ENCODE assay signal across 9 cellular contexts in the genomic region with DNA sequence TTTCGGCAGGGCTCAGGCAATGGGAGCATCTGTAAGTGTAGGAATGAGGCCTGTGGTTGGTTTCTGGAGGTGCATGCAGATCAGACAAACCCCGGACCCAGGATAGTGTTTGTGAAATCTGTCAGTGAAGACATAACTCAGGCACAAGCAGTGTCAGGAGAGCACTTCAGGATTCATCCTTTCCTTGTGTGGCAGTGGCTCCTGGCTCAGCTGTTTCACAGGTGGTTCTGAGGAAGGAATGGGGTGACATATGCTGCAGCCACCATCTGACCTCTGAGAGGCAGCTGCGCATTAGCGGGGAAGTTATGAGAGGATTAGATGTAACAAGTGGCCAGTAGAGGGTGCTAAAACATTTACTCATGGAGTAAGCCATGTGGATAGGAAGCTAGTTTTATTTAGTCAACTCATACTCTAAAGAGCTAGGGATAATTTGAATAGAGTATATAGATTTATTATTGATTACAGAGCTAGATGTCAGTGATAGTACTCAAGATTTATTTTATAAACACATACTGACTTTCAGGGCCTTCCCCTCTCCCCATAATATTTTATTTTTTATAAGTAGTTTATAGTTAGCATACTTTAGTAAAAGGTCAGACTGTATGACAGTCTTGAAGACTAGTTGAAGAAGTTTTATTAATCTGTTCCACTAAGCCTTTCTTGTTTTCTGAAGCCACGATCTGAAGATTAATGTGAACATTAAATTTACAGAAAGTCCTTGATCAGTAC. TPM values are rescaled to one million over a fixed set of nuclear protein-coding genes. Genes with fewer than 3 reads are reported as not detected.
A peak's percentile ranks its signal among the peaks of the same experiment; 100 is the strongest.
DNase-seq lines count a peak whose midpoint lies in the region; ATAC-seq and TF ChIP-seq lines count a peak whose summit lies in the region.
"Had no signal": no experiment of that assay in that cellular context is flagged by ENCODE, and none has a peak within 500 bp of the region (broad histone marks: within the 10 kb centered on the region; RNA-seq: fewer than 3 reads in every experiment).

No MANE protein-coding gene starts in this region.

- TF ChIP-seq CTCF in epithelial cell of esophagus (IDR thresholded peaks at IDR 0.05; ENCODE audit: insufficient read depth, low read depth, low read length, missing control alignments) (peak; percentile 65), mucosa of descending colon (IDR thresholded peaks at IDR 0.05) (no peak), upper lobe of right lung (IDR thresholded peaks at IDR 0.05) (peak; percentile 66)

- H3K4me3 ChIP-seq in epithelial cell of esophagus (ENCODE audit: low read length) (no peak overlapping the region), mucosa of descending colon (no peak overlapping the region), upper lobe of right lung (no peak overlapping the region)

- H3K9me3 Mint-ChIP-seq in activated CD4-positive, alpha-beta T cell treated with anti-CD3 and anti-CD28 coated beads, Interleukin-2, amount 10 ng/mL, durations not matched to agents 7 days and 5 days = no peaks in the 10 kb centered on the region

- POLR2A ChIA-PET in activated CD4-positive, alpha-beta T cell treated with anti-CD3 and anti-CD28 coated beads, Interleukin-2, amount 10 ng/mL, durations not matched to agents 7 days and 5 days (lab: Charles Lee) = no interaction called here

- H3K9me3 ChIP-seq in mucosa of descending colon = no peaks in the 10 kb centered on the region
- H3K9me3 ChIP-seq in upper lobe of right lung = no peaks in the 10 kb centered on the region

- no peaks in the 10 kb centered on the region for H3K27me3 ChIP-seq in upper lobe of right lung

- H3K4me1 ChIP-seq in mucosa of descending colon (ENCODE audit: low read depth) = no peaks in the 10 kb centered on the region
- H3K4me1 ChIP-seq in upper lobe of right lung = no peaks in the 10 kb centered on the region

- H3K4me1 Mint-ChIP-seq in activated CD4-positive, alpha-beta T cell treated with anti-CD3 and anti-CD28 coated beads, Interleukin-2, amount 10 ng/mL, durations not matched to agents 7 days and 5 days = peaks cover 4% of the 10 kb centered on the region

- intact Hi-C loops in mucosa of descending colon (cut with DNase I, micrococcal nuclease) (no loop called here), upper lobe of right lung (cut with DNase I) (no loop called here)

- no peak overlapping the region for H3K4me3 Mint-ChIP-seq in activated CD4-positive, alpha-beta T cell treated with anti-CD3 and anti-CD28 coated beads, Interleukin-2, amount 10 ng/mL, durations not matched to agents 7 days and 5 days
- H3K4me3 Mint-ChIP-seq: activated naive CD8-positive, alpha-beta T cell had no signal

- H3K36me3 Mint-ChIP-seq in activated CD4-positive, alpha-beta T cell treated with anti-CD3 and anti-CD28 coated beads, Interleukin-2, amount 10 ng/mL, durations not matched to agents 7 days and 5 days (ENCODE audit: low read depth) = peaks cover 59% of the 10 kb centered on the region

- no peak overlapping the region for H3K27ac Mint-ChIP-seq in activated CD4-positive, alpha-beta T cell treated with anti-CD3 and anti-CD28 coated beads, Interleukin-2, amount 10 ng/mL, durations not matched to agents 7 days and 5 days
- H3K27ac Mint-ChIP-seq: activated naive CD8-positive, alpha-beta T cell had no signal

- CTCF ChIA-PET in activated CD4-positive, alpha-beta T cell treated with anti-CD3 and anti-CD28 coated beads, Interleukin-2, amount 10 ng/mL, durations not matched to agents 7 days and 5 days (lab: Charles Lee) = interaction anchor here (0.6 to 1.5 kb wide), 11 partner anchors 11 to 435 kb away, joined by 3 to 7 read pairs (median 3); no protein-coding TSS in a partner anchor

- no peak overlapping the region for H3K27ac ChIP-seq in upper lobe of right lung

- H3K36me3 ChIP-seq in mucosa of descending colon (ENCODE audit: low read depth) (no peaks in the 10 kb centered on the region), upper lobe of right lung (peaks cover 21% of the 10 kb centered on the region)

- peak; percentile 52 for DNase-seq in DMS153 treated with DMSO at 0.1 percent for 48 hours (lab: John Stamatoyannopoulos, UW; ENCODE audit: unreplicated experiment)
- peak; percentile 83 for DNase-seq in NCI-H446 treated with DMSO at 0.1 percent for 48 hours (lab: John Stamatoyannopoulos, UW)
- peak; percentile 53 for DNase-seq in activated CD4-positive, alpha-beta T cell treated with anti-CD3 and anti-CD28 coated beads, Interleukin-2, amount 10 ng/mL, durations not matched to agents 7 days and 5 days
- peak; percentile 78 for DNase-seq in epithelial cell of esophagus (ENCODE audit: low read depth)
- peak in 2 of 3 donors; percentile 23 to 67 for DNase-seq in mucosa of descending colon
- DNase-seq in upper lobe of right lung = no peak

- H3K27me3 Mint-ChIP-seq in activated CD4-positive, alpha-beta T cell treated with anti-CD3 and anti-CD28 coated beads, Interleukin-2, amount 10 ng/mL, durations not matched to agents 7 days and 5 days = no peaks in the 10 kb centered on the region
- H3K27me3 Mint-ChIP-seq: activated naive CD8-positive, alpha-beta T cell had no signal

- ATAC-seq in GM19468 (IDR thresholded peaks at IDR 0.05; ENCODE audit: extremely low read depth, unreplicated experiment) (peak; percentile 82), HG03520 (IDR thresholded peaks at IDR 0.05; ENCODE audit: unreplicated experiment) (peak; percentile 93), mucosa of descending colon (peak; percentile 90), upper lobe of right lung (peak; percentile 95)

RNA-seq across cellular contexts. Expression of a gene that starts 28.4 kb away (rescaled TPM):
- total RNA-seq in activated CD4-positive, alpha-beta T cell treated with anti-CD3 and anti-CD28 coated beads, Interleukin-2, amount 10 ng/mL, durations not matched to agents 7 days and 5 days = 100 to 1,000 TPM; 101 to 108 TPM
- 100 to 1,000 TPM; 111 to 121 (median 119) TPM for total RNA-seq in mucosa of descending colon
- 67.7 TPM for total RNA-seq in upper lobe of right lung
